In genomic region chr5:16671208-16671607, GRCh38 we compare ENCODE assay signal across 27 cellular contexts.
"Had no signal": no experiment of that assay in that cellular context is flagged by ENCODE, and none has a peak within 500 bp of the region (broad histone marks: within the 10 kb centered on the region; RNA-seq: fewer than 3 reads in every experiment).

No MANE protein-coding gene starts in this region.

- H3K4me1 ChIP-seq: ascending aorta, SJSA1 had no signal

- H3K9me3 ChIP-seq: ascending aorta, SJSA1 had no signal

- H3K27ac Mint-ChIP-seq: activated B cell treated with CpG ODN at 0.5 μM for 24 hours; activated CD4-positive, alpha-beta T cell treated with anti-CD3 and anti-CD28 coated beads, Interleukin-2, amount 10 ng/mL, durations not matched to agents 24 days and 14 days; activated CD8-positive, alpha-beta memory T cell treated with anti-CD3 and anti-CD28 coated beads, Interleukin-2, amount 10 ng/mL, durations not matched to agents 7 days and 5 days; activated naive CD4-positive, alpha-beta T cell treated with anti-CD3 and anti-CD28 coated beads, Interleukin-2, amount 50 U/mL, for 24 hours; activated naive CD8-positive, alpha-beta T cell treated with anti-CD3 and anti-CD28 coated beads, Interleukin-2, amount 50 U/mL, for 24 hours; activated T-cell treated with anti-CD3 and anti-CD28 coated beads, Interleukin-2, amount 50 U/mL, for 24 hours; activated T-helper 1 cell treated with anti-CD3 and anti-CD28 coated beads, Interleukin-12 subunit alpha, Interleukin-12 subunit beta, Interleukin-2, Interleukin-4 antibody, amounts not matched to agents 30 ng/mL and 10 ng/mL and 1 ng/mL, durations not matched to agents 14 hours and 24 hours and 36 hours; T-helper 1 cell treated with Interleukin-12 subunit alpha and Interleukin-12 subunit beta and Interleukin-4 antibody, amounts not matched to agents 30 μg/mL and 1 μg/mL, for 36 hours had no signal

- H3K4me1 Mint-ChIP-seq: activated B cell treated with CpG ODN at 0.5 μM for 24 hours had no signal

- H3K4me3 ChIP-seq: ascending aorta, cardiac muscle cell, SJSA1 had no signal

- H3K36me3 Mint-ChIP-seq: activated CD8-positive, alpha-beta memory T cell treated with anti-CD3 and anti-CD28 coated beads, Interleukin-2, amount 10 ng/mL, durations not matched to agents 7 days and 5 days; activated naive CD4-positive, alpha-beta T cell treated with anti-CD3 and anti-CD28 coated beads, Interleukin-2, amount 50 U/mL, for 24 hours had no signal

- DNase-seq: activated B cell treated with CpG ODN at 0.5 μM for 24 hours; activated CD4-positive, alpha-beta T cell treated with anti-CD3 and anti-CD28 coated beads for 1 hour; activated CD4-positive, alpha-beta T cell treated with anti-CD3 and anti-CD28 coated beads, Interleukin-2, amount 10 ng/mL, durations not matched to agents 24 days and 14 days; activated CD4-positive, alpha-beta T cell treated with anti-CD3 and anti-CD28 coated beads, Interleukin-2, amount 50 U/mL, for 48 hours; activated CD8-positive, alpha-beta memory T cell treated with anti-CD3 and anti-CD28 coated beads, Interleukin-2, amount 10 ng/mL, durations not matched to agents 7 days and 5 days; activated effector memory CD4-positive, alpha-beta T cell treated with Interleukin-2 at 50 U/mL for 16 hours; activated naive CD4-positive, alpha-beta T cell; activated naive CD8-positive, alpha-beta T cell treated with anti-CD3 and anti-CD28 coated beads, Interleukin-2, amount 50 U/mL, for 24 hours; activated T-cell treated with anti-CD3 and anti-CD28 coated beads, Interleukin-2, amount 50 U/mL, for 24 hours; amniotic stem cell; brain microvascular endothelial cell; Kasumi-1; KBM-7; NCI-H1048; NCI-H146; NCI-H1930; NCI-H2171; NCI-H226; NCI-H69; PC-3; SHP77 had no signal

- H3K27ac ChIP-seq: ascending aorta, brain microvascular endothelial cell, cardiac muscle cell, SJSA1 had no signal

- H3K4me3 Mint-ChIP-seq: activated B cell treated with CpG ODN at 0.5 μM for 24 hours; activated CD4-positive, alpha-beta T cell treated with anti-CD3 and anti-CD28 coated beads, Interleukin-2, amount 10 ng/mL, durations not matched to agents 24 days and 14 days; activated CD8-positive, alpha-beta memory T cell treated with anti-CD3 and anti-CD28 coated beads, Interleukin-2, amount 10 ng/mL, durations not matched to agents 7 days and 5 days; activated naive CD4-positive, alpha-beta T cell treated with anti-CD3 and anti-CD28 coated beads, Interleukin-2, amount 50 U/mL, for 24 hours; activated naive CD8-positive, alpha-beta T cell treated with anti-CD3 and anti-CD28 coated beads, Interleukin-2, amount 50 U/mL, for 24 hours; activated T-cell treated with anti-CD3 and anti-CD28 coated beads, Interleukin-2, amount 50 U/mL, for 24 hours; activated T-helper 1 cell treated with anti-CD3 and anti-CD28 coated beads, Interleukin-12 subunit alpha, Interleukin-12 subunit beta, Interleukin-2, Interleukin-4 antibody, amounts not matched to agents 30 ng/mL and 10 ng/mL and 1 ng/mL, durations not matched to agents 14 hours and 24 hours and 36 hours; T-helper 1 cell treated with Interleukin-12 subunit alpha and Interleukin-12 subunit beta and Interleukin-4 antibody, amounts not matched to agents 30 μg/mL and 1 μg/mL, for 36 hours had no signal

- H3K27me3 ChIP-seq: ascending aorta, brain microvascular endothelial cell, cardiac muscle cell, SJSA1 had no signal

- H3K27me3 Mint-ChIP-seq: activated B cell treated with CpG ODN at 0.5 μM for 24 hours; activated CD8-positive, alpha-beta memory T cell treated with anti-CD3 and anti-CD28 coated beads, Interleukin-2, amount 10 ng/mL, durations not matched to agents 7 days and 5 days; activated naive CD4-positive, alpha-beta T cell treated with anti-CD3 and anti-CD28 coated beads, Interleukin-2, amount 50 U/mL, for 24 hours; activated naive CD8-positive, alpha-beta T cell treated with anti-CD3 and anti-CD28 coated beads, Interleukin-2, amount 50 U/mL, for 24 hours; activated T-cell treated with anti-CD3 and anti-CD28 coated beads, Interleukin-2, amount 50 U/mL, for 24 hours had no signal

- H3K9me3 Mint-ChIP-seq: activated B cell treated with CpG ODN at 0.5 μM for 24 hours; activated CD4-positive, alpha-beta T cell treated with anti-CD3 and anti-CD28 coated beads, Interleukin-2, amount 10 ng/mL, durations not matched to agents 24 days and 14 days; activated naive CD4-positive, alpha-beta T cell treated with anti-CD3 and anti-CD28 coated beads, Interleukin-2, amount 50 U/mL, for 24 hours; activated naive CD8-positive, alpha-beta T cell treated with anti-CD3 and anti-CD28 coated beads, Interleukin-2, amount 50 U/mL, for 24 hours; activated T-cell treated with anti-CD3 and anti-CD28 coated beads, Interleukin-2, amount 50 U/mL, for 24 hours; activated T-helper 1 cell treated with anti-CD3 and anti-CD28 coated beads, Interleukin-12 subunit alpha, Interleukin-12 subunit beta, Interleukin-2, Interleukin-4 antibody, amounts not matched to agents 30 ng/mL and 10 ng/mL and 1 ng/mL, durations not matched to agents 14 hours and 24 hours and 36 hours; T-helper 1 cell treated with Interleukin-12 subunit alpha and Interleukin-12 subunit beta and Interleukin-4 antibody, amounts not matched to agents 30 μg/mL and 1 μg/mL, for 36 hours had no signal
